ENCODE assay signal across 1 cellular context in genomic region chr18:34548120-34548972, GRCh38.
TF ChIP-seq lines count a peak whose summit lies in the region.

No MANE protein-coding gene starts in this region.

TF ChIP-seq in H1, 55 proteins besides CTCF, POLR2A, EP300 and RAD21 (continued from another document):
- no peak for TF ChIP-seq CHD7 (IDR thresholded peaks at IDR 0.05; ENCODE audit: insufficient replicate concordance, low read length)
